Comparison of ENCODE assay signal across 25 cellular contexts in genomic region chr2:218378053-218378452, GRCh38. TPM values are rescaled to one million over a fixed set of nuclear protein-coding genes. Genes with fewer than 3 reads are reported as not detected.
"Had no signal": no experiment of that assay in that cellular context is flagged by ENCODE, and none has a peak within 500 bp of the region (broad histone marks: within the 10 kb centered on the region; RNA-seq: fewer than 3 reads in every experiment).

No MANE protein-coding gene starts in this region.

- H3K27ac ChIP-seq: breast epithelium, hepatocyte, pancreas, right lobe of liver had no signal

- H3K4me2 ChIP-seq: hepatocyte, smooth muscle cell had no signal

- H3K4me1 ChIP-seq: breast epithelium, pancreas, right lobe of liver, stomach had no signal

- H3K9me3 ChIP-seq: breast epithelium, pancreas, right lobe of liver, stomach had no signal

- DNase-seq: activated CD4-positive, alpha-beta T cell treated with anti-CD3 and anti-CD28 coated beads, Interleukin-2, amount 50 U/mL, for 1 hour; activated CD8-positive, alpha-beta memory T cell treated with anti-CD3 and anti-CD28 coated beads, Interleukin-2, amount 50 U/mL, for 4 hours; activated naive CD4-positive, alpha-beta T cell treated with anti-CD3 and anti-CD28 coated beads, Interleukin-2, amount 10 ng/mL, durations not matched to agents 7 days and 5 days; activated naive CD8-positive, alpha-beta T cell treated with anti-CD3 and anti-CD28 coated beads, Interleukin-2, amount 50 U/mL, for 24 hours; activated T-cell treated with anti-CD3 and anti-CD28 coated beads, Interleukin-2, amount 50 U/mL, for 4 hours; cerebellar nuclear complex; cortex of kidney; effector CD4-positive, alpha-beta T cell; left colon; right lobe of liver; stimulated activated CD4-positive, alpha-beta T cell treated with anti-CD3 and anti-CD28 coated beads, Interleukin-4, amount 100 ng/mL, for 24 hours; stomach; trophoblast cell had no signal

- H3K36me3 ChIP-seq: breast epithelium, pancreas, right lobe of liver, stomach had no signal

- H3K27me3 ChIP-seq: breast epithelium, hepatocyte, pancreas, right lobe of liver, stomach had no signal

- H3K79me2 ChIP-seq: hepatocyte had no signal

- H2AFZ ChIP-seq: hepatocyte had no signal

- H3K4me3 ChIP-seq: breast epithelium, hepatocyte, lung, pancreas, right lobe of liver, smooth muscle cell, stomach had no signal

RNA-seq across cellular contexts. Expression of gene SLC11A1, which starts 4.0 kb away (rescaled TPM):
- total RNA-seq: astrocyte, glomerular endothelial cell, pulmonary artery endothelial cell had no signal
- polyA plus RNA-seq: neural cell had no signal

RNA-seq across cellular contexts. Expression of gene CATIP, which starts 21.4 kb away (rescaled TPM):
- total RNA-seq: activated T-cell treated with anti-CD3 and anti-CD28 coated beads, Interleukin-2, amount 50 U/mL, for 4 hours; glomerular endothelial cell; left colon; mesothelial cell of epicardium; pulmonary artery endothelial cell; right lobe of liver; smooth muscle cell; stomach; T-helper 1 cell treated with Interleukin-12 subunit alpha and Interleukin-12 subunit beta and Interleukin-4 antibody, amounts not matched to agents 30 ng/mL and 1 ng/mL, for 36 hours had no signal
- polyA plus RNA-seq: neural cell had no signal

RNA-seq across cellular contexts. Expression of gene VIL1, which starts 40.9 kb away (rescaled TPM):
- total RNA-seq: astrocyte; glomerular endothelial cell; pulmonary artery endothelial cell; smooth muscle cell; T-helper 1 cell treated with Interleukin-12 subunit alpha and Interleukin-12 subunit beta and Interleukin-4 antibody, amounts not matched to agents 30 ng/mL and 1 ng/mL, for 36 hours; temporal lobe had no signal
- polyA plus RNA-seq: neural cell had no signal
